In the genomic region with DNA sequence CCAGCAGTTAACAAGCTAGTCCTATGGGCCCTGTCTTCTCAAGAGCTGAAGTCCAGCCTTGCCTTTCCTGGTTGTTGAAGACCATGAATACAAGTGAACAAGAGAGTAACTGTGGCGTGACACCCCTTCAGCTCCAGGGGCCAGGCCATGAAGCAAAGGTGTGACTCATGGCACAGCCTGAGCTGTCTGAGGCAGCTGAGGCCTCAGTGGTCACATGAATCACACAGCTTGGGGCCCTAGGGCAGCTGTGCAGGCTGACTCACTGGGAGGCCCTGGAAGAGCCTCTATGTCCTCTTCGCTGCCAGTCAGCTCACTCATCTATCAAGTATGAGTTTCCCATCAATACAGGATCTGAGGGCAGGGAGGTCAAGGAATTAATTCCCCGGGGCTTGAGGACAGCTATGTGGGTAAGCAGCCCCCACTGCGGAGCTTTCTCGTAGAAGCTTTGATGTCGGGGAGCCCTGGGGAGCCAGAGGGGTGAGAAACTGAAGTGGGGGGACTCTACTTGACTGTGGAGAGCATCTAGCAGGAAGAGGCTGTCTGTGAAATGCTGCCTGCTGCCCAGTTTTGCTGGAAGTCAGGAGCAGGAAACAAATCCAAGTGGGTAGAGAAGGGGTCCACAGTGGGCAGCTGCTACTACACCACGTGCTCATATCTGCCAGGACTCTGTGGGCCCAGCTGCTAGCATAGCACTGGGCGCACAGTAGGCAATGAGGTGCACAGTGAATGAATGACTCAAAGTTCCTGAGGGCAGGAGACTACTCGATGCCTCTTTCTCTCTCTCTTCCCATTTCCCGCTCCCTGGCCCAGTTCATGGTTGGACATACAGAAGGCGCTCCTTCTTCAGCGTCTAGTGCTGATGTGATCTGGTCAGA, we compare ENCODE assay signal across 1 cellular context.
TF ChIP-seq lines count a peak whose summit lies in the region.

No MANE protein-coding gene starts in this region.

TF ChIP-seq in HepG2, 621 proteins besides CTCF, POLR2A, EP300 and RAD21 (continued from another document and continues in another):
- no peak for TF ChIP-seq CREM (IDR thresholded peaks at IDR 0.05)
- TF ChIP-seq CREM (CRISPR knock-in tag; IDR thresholded peaks at IDR 0.05): no peak
- TF ChIP-seq MNT (IDR thresholded peaks at IDR 0.05): no peak
- peak; percentile 61; the same call in 1 of the 2 replicates for TF ChIP-seq DRAP1 (CRISPR knock-in tag; IDR thresholded peaks at IDR 0.05)
- peak; percentile 90; the same call in 1 of the 2 replicates for TF ChIP-seq SOX5 (CRISPR knock-in tag; IDR thresholded peaks at IDR 0.05; ENCODE audit: borderline replicate concordance)
- peak; percentile 46; the same call in 1 of the 2 replicates for TF ChIP-seq MYC (CRISPR knock-in tag; IDR thresholded peaks at IDR 0.05; ENCODE audit: borderline replicate concordance)
- TF ChIP-seq FIP1L1 (IDR thresholded peaks at IDR 0.05; ENCODE audit: borderline replicate concordance, insufficient read depth, low read depth, low read length): no peak
- no peak for TF ChIP-seq ZNF552 (CRISPR knock-in tag; IDR thresholded peaks at IDR 0.05; ENCODE audit: borderline replicate concordance)
- TF ChIP-seq ATRX (CRISPR knock-in tag; IDR thresholded peaks at IDR 0.05; ENCODE audit: borderline replicate concordance): no peak; the same call in 1 of the 2 replicates
- no peak for TF ChIP-seq ETS1 (CRISPR knock-in tag; IDR thresholded peaks at IDR 0.05)
- TF ChIP-seq SMYD3 (CRISPR knock-in tag; IDR thresholded peaks at IDR 0.05): no peak
- peak; percentile 91 for TF ChIP-seq ARID5B (CRISPR knock-in tag; IDR thresholded peaks at IDR 0.05)
- TF ChIP-seq ZSCAN12 (CRISPR knock-in tag; IDR thresholded peaks at IDR 0.05): no peak
- no peak for TF ChIP-seq POLR2AphosphoS5 (IDR thresholded peaks at IDR 0.05; ENCODE audit: low read depth, low read length)
- no peak for TF ChIP-seq KDM5B (CRISPR knock-in tag; IDR thresholded peaks at IDR 0.05; ENCODE audit: borderline replicate concordance)
- peak; percentile 65; the same call in 1 of the 2 replicates for TF ChIP-seq ZBTB21 (CRISPR knock-in tag; IDR thresholded peaks at IDR 0.05)
- no peak for TF ChIP-seq ZNF354B (CRISPR knock-in tag; IDR thresholded peaks at IDR 0.05)
- no peak for TF ChIP-seq ZNF773 (CRISPR knock-in tag; IDR thresholded peaks at IDR 0.05; ENCODE audit: borderline replicate concordance)
- TF ChIP-seq HMGXB3 (CRISPR knock-in tag; IDR thresholded peaks at IDR 0.05; ENCODE audit: borderline replicate concordance): peak; percentile 93
- no peak for TF ChIP-seq ZNF674 (CRISPR knock-in tag; IDR thresholded peaks at IDR 0.05; ENCODE audit: low read depth)
- TF ChIP-seq MYNN (CRISPR knock-in tag; IDR thresholded peaks at IDR 0.05; ENCODE audit: low read depth): 0 out of 2 replicates have a peak, but pooled peaks have one; percentile 55
- TF ChIP-seq ARHGAP35 (CRISPR knock-in tag; IDR thresholded peaks at IDR 0.05; ENCODE audit: borderline replicate concordance): no peak
- TF ChIP-seq ETV5 (CRISPR knock-in tag; IDR thresholded peaks at IDR 0.05; ENCODE audit: borderline replicate concordance): peak; percentile 71; the same call in 1 of the 2 replicates
- no peak for TF ChIP-seq PCBP1 (IDR thresholded peaks at IDR 0.05; ENCODE audit: borderline replicate concordance, low read depth, low read length)
- no peak for TF ChIP-seq ZNF775 (CRISPR knock-in tag; IDR thresholded peaks at IDR 0.05; ENCODE audit: borderline replicate concordance)
- no peak for TF ChIP-seq ZNF569 (CRISPR knock-in tag; IDR thresholded peaks at IDR 0.05; ENCODE audit: borderline replicate concordance)
- no peak for TF ChIP-seq ZNF766 (CRISPR knock-in tag; IDR thresholded peaks at IDR 0.05; ENCODE audit: borderline replicate concordance)
- no peak for TF ChIP-seq GLI4 (CRISPR knock-in tag; IDR thresholded peaks at IDR 0.05; ENCODE audit: borderline replicate concordance)
- no peak for TF ChIP-seq ZNF34 (CRISPR knock-in tag; IDR thresholded peaks at IDR 0.05; ENCODE audit: borderline replicate concordance)
- TF ChIP-seq ZFY (CRISPR knock-in tag; IDR thresholded peaks at IDR 0.05): peak; percentile 54; the same call in 1 of the 2 replicates
- TF ChIP-seq NFATC3 (CRISPR knock-in tag; IDR thresholded peaks at IDR 0.05): 0 out of 2 replicates have a peak, but pooled peaks have one; percentile 2
- TF ChIP-seq, protein P1, sequence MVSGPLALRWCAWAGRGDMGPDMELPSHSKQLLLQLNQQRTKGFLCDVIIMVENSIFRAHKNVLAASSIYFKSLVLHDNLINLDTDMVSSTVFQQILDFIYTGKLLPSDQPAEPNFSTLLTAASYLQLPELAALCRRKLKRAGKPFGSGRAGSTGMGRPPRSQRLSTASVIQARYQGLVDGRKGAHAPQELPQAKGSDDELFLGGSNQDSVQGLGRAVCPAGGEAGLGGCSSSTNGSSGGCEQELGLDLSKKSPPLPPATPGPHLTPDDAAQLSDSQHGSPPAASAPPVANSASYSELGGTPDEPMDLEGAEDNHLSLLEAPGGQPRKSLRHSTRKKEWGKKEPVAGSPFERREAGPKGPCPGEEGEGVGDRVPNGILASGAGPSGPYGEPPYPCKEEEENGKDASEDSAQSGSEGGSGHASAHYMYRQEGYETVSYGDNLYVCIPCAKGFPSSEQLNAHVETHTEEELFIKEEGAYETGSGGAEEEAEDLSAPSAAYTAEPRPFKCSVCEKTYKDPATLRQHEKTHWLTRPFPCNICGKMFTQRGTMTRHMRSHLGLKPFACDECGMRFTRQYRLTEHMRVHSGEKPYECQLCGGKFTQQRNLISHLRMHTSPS (CRISPR knock-in tag; IDR thresholded peaks at IDR 0.05; ENCODE audit: low read depth): 0 out of 2 replicates have a peak, but pooled peaks have one; percentile 38
- peak; percentile 96 for TF ChIP-seq SAP130 (CRISPR knock-in tag; IDR thresholded peaks at IDR 0.05; ENCODE audit: low read depth)
- TF ChIP-seq DMAP1 (CRISPR knock-in tag; IDR thresholded peaks at IDR 0.05): peak; percentile 52; the same call in 1 of the 2 replicates
- no peak for TF ChIP-seq MTF2 (CRISPR knock-in tag; IDR thresholded peaks at IDR 0.05; ENCODE audit: borderline replicate concordance)
- no peak for TF ChIP-seq MIXL1 (CRISPR knock-in tag; IDR thresholded peaks at IDR 0.05)
- TF ChIP-seq, protein P2, sequence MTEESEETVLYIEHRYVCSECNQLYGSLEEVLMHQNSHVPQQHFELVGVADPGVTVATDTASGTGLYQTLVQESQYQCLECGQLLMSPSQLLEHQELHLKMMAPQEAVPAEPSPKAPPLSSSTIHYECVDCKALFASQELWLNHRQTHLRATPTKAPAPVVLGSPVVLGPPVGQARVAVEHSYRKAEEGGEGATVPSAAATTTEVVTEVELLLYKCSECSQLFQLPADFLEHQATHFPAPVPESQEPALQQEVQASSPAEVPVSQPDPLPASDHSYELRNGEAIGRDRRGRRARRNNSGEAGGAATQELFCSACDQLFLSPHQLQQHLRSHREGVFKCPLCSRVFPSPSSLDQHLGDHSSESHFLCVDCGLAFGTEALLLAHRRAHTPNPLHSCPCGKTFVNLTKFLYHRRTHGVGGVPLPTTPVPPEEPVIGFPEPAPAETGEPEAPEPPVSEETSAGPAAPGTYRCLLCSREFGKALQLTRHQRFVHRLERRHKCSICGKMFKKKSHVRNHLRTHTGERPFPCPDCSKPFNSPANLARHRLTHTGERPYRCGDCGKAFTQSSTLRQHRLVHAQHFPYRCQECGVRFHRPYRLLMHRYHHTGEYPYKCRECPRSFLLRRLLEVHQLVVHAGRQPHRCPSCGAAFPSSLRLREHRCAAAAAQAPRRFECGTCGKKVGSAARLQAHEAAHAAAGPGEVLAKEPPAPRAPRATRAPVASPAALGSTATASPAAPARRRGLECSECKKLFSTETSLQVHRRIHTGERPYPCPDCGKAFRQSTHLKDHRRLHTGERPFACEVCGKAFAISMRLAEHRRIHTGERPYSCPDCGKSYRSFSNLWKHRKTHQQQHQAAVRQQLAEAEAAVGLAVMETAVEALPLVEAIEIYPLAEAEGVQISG (CRISPR knock-in tag; IDR thresholded peaks at IDR 0.05): peak; percentile 51; the same call in 1 of the 2 replicates
- TF ChIP-seq, protein P3, sequence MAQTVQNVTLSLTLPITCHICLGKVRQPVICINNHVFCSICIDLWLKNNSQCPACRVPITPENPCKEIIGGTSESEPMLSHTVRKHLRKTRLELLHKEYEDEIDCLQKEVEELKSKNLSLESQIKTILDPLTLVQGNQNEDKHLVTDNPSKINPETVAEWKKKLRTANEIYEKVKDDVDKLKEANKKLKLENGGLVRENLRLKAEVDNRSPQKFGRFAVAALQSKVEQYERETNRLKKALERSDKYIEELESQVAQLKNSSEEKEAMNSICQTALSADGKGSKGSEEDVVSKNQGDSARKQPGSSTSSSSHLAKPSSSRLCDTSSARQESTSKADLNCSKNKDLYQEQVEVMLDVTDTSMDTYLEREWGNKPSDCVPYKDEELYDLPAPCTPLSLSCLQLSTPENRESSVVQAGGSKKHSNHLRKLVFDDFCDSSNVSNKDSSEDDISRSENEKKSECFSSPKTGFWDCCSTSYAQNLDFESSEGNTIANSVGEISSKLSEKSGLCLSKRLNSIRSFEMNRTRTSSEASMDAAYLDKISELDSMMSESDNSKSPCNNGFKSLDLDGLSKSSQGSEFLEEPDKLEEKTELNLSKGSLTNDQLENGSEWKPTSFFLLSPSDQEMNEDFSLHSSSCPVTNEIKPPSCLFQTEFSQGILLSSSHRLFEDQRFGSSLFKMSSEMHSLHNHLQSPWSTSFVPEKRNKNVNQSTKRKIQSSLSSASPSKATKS (CRISPR knock-in tag; IDR thresholded peaks at IDR 0.05): no peak
